In genomic region chr12:133106253-133106652, GRCh38 we compare ENCODE assay signal across 13 cellular contexts. TPM values are rescaled to one million over a fixed set of nuclear protein-coding genes. Genes with fewer than 3 reads are reported as not detected.
DNase-seq lines count a peak whose midpoint lies in the region; ATAC-seq and TF ChIP-seq lines count a peak whose summit lies in the region.
"Had no signal": no experiment of that assay in that cellular context is flagged by ENCODE, and none has a peak within 500 bp of the region (broad histone marks: within the 10 kb centered on the region; RNA-seq: fewer than 3 reads in every experiment).

No MANE protein-coding gene starts in this region.

- no peak for TF ChIP-seq CTCF in PC-3 (conservative IDR thresholded peaks at IDR 0.05; ENCODE audit: low read depth, low read length)
- TF ChIP-seq CTCF in fibroblast of mammary gland (conservative IDR thresholded peaks at IDR 0.05; ENCODE audit: control insufficient read depth, insufficient read depth, low read depth, low read length): no peak
- TF ChIP-seq CTCF in upper lobe of right lung (IDR thresholded peaks at IDR 0.05): no peak
- TF ChIP-seq CTCF in osteocyte (IDR thresholded peaks at IDR 0.05): no peak

- CTCF ChIA-PET in PC-3 (lab: Charles Lee): no interaction called here

- no peaks in the 10 kb centered on the region for H3K9me2 ChIP-seq in PC-3 (replicated peaks; ENCODE audit: low read length)

- H3K4me1 ChIP-seq in PC-3 (ENCODE audit: insufficient read depth, low read length): no peaks in the 10 kb centered on the region
- H3K4me1 ChIP-seq in stomach smooth muscle (ENCODE audit: control insufficient read depth, insufficient read depth, low read length): no peaks in the 10 kb centered on the region
- H3K4me1 ChIP-seq in upper lobe of right lung: no peaks in the 10 kb centered on the region
- H3K4me1 ChIP-seq: lower lobe of right lung had no signal

- no peaks in the 10 kb centered on the region for H3F3A ChIP-seq in PC-3 (ENCODE audit: low read length, unreplicated experiment)

- H3K4me3 ChIP-seq in PC-3 (ENCODE audit: low read length) (peak overlapping the region; percentile 30; the same call in 1 of the 2 replicates), fibroblast of mammary gland (ENCODE audit: control insufficient read depth, low read depth, low read length) (no peak overlapping the region), stomach smooth muscle (ENCODE audit: low read length in 2 of 2) (peak overlapping the region; percentile 23 to 59), upper lobe of right lung (no peak overlapping the region)
- H3K4me3 ChIP-seq: lower lobe of right lung had no signal

- H3K9me3 ChIP-seq in PC-3 (ENCODE audit: low read length) (peaks cover 85% of the 10 kb centered on the region), stomach smooth muscle (ENCODE audit: control insufficient read depth in 2 of 2, low read length in 2 of 2) (peaks cover 63 to 75% of the 10 kb centered on the region in 2 donors), upper lobe of right lung (peaks cover 100% of the 10 kb centered on the region)

- no peaks in the 10 kb centered on the region for H3K79me2 ChIP-seq in PC-3 (ENCODE audit: low read length)

- intact Hi-C loops in PC-3 (cut with micrococcal nuclease): no loop called here
- intact Hi-C loops in upper lobe of right lung (cut with DNase I): no loop called here

- no peak overlapping the region for H3K4me2 ChIP-seq in PC-3 (ENCODE audit: low read length)

- no peaks in the 10 kb centered on the region for H3K4me1 Mint-ChIP-seq in osteocyte (ENCODE audit: unreplicated experiment)

- H3K27ac ChIP-seq in PC-3 (ENCODE audit: low read length) (no peak overlapping the region), stomach smooth muscle (ENCODE audit: low read length) (no peak overlapping the region), upper lobe of right lung (no peak overlapping the region)
- H3K27ac ChIP-seq: epithelial cell of prostate, lower lobe of right lung had no signal

- H3K9me3 Mint-ChIP-seq in osteocyte (ENCODE audit: unreplicated experiment): peaks cover 41% of the 10 kb centered on the region

- no peaks in the 10 kb centered on the region for H3K27me3 Mint-ChIP-seq in osteocyte (ENCODE audit: unreplicated experiment)

- no peaks in the 10 kb centered on the region for H3K27me3 ChIP-seq in PC-3 (ENCODE audit: low read length)
- H3K27me3 ChIP-seq in stomach smooth muscle (ENCODE audit: control insufficient read depth in 1 of 2, insufficient read depth in 2 of 2, low read length in 2 of 2): no peaks in the 10 kb centered on the region
- H3K27me3 ChIP-seq in upper lobe of right lung: no peaks in the 10 kb centered on the region

- no peak overlapping the region for H2AFZ ChIP-seq in PC-3 (ENCODE audit: low read length)

- H3K4me3 Mint-ChIP-seq in osteocyte (ENCODE audit: unreplicated experiment): no peak overlapping the region

- POLR2A ChIA-PET in PC-3 (lab: Charles Lee; ENCODE audit: unreplicated experiment): no interaction called here

- H3K9ac ChIP-seq in PC-3 (ENCODE audit: low read length) (no peak overlapping the region), stomach smooth muscle (ENCODE audit: low read length in 2 of 2) (no peak overlapping the region)

- H3K36me3 Mint-ChIP-seq in osteocyte (ENCODE audit: unreplicated experiment): peaks cover 83% of the 10 kb centered on the region

- BruUV-seq in PC-3 (replicated peaks; lab: Mats Ljungman, UMichigan): no TSS peak

- ATAC-seq in PC-3 (no peak), upper lobe of right lung (no peak)
- ATAC-seq: lower lobe of right lung had no signal

- DNase-seq in NCI-H82 (lab: John Stamatoyannopoulos, UW) (peak; percentile 22), NCI-H82 treated with DMSO at 0.1 percent for 48 hours (lab: John Stamatoyannopoulos, UW; ENCODE audit: unreplicated experiment) (no peak), PC-3 (no peak), fibroblast of mammary gland (ENCODE audit: low read depth) (peak; percentile 36), upper lobe of right lung (no peak), osteocyte (ENCODE audit: extremely low spot score, unreplicated experiment) (no peak)
- DNase-seq in activated CD4-positive, alpha-beta T cell treated with anti-CD3 and anti-CD28 coated beads, Interleukin-2, amount 50 U/mL, for 48 hours: no peak
- DNase-seq: DMS79, hypothalamus, lower lobe of right lung, NCI-H1930 had no signal

- H3K36me3 ChIP-seq in PC-3 (ENCODE audit: low read depth, low read length) (peaks cover 74% of the 10 kb centered on the region), stomach smooth muscle (ENCODE audit: control insufficient read depth in 2 of 2, insufficient read depth in 2 of 2, low read length in 2 of 2) (peaks cover 44 to 47% of the 10 kb centered on the region in 2 donors), upper lobe of right lung (peaks cover 28% of the 10 kb centered on the region)

- no peaks in the 10 kb centered on the region for H4K20me1 ChIP-seq in PC-3 (ENCODE audit: low read length)

- H3K27ac Mint-ChIP-seq in osteocyte (ENCODE audit: unreplicated experiment): no peak overlapping the region

RNA-seq across cellular contexts. Expression of gene ZNF891, which starts 23.8 kb away (rescaled TPM):
- total RNA-seq in PC-3 (2014; rRNA removed) (0.86 and 0.98 TPM in 2 replicates), upper lobe of right lung (2.4 TPM), osteocyte (2.1 and 2.3 TPM in 2 replicates)

RNA-seq across cellular contexts. Expression of gene ZNF10, which starts 24.2 kb away (rescaled TPM):
- total RNA-seq in PC-3 (2014; rRNA removed): 1.9 and 2.0 TPM in 2 replicates
- 8.2 TPM for total RNA-seq in upper lobe of right lung
- 17.3 and 18.4 TPM in 2 replicates for total RNA-seq in osteocyte

RNA-seq across cellular contexts. Expression of gene ZNF140, which starts 25.5 kb away (rescaled TPM):
- total RNA-seq in PC-3 (2014; rRNA removed) (1.4 and 1.8 TPM in 2 replicates), upper lobe of right lung (15.7 TPM), osteocyte (16.5 and 19.6 TPM in 2 replicates)

Comparison
In these comparisons a context has a peak if more than half of its experiments do, and no peak if none do; other contexts are left out.
1. DNase-seq: peak in NCI-H82 (single experiment) and fibroblast of mammary gland (single experiment); none in NCI-H82 treated with DMSO at 0.1 percent for 48 hours (single experiment), PC-3 (single experiment), upper lobe of right lung (single experiment), osteocyte (single experiment) and activated CD4-positive, alpha-beta T cell treated with anti-CD3 and anti-CD28 coated beads, Interleukin-2, amount 50 U/mL, for 48 hours (0 of 2).
2. H3K4me3 ChIP-seq: peak in PC-3 (single experiment) and stomach smooth muscle (2 of 2); none in fibroblast of mammary gland (single experiment) and upper lobe of right lung (single experiment).